8 cellular contexts compared by ENCODE assay signal in the genomic region with DNA sequence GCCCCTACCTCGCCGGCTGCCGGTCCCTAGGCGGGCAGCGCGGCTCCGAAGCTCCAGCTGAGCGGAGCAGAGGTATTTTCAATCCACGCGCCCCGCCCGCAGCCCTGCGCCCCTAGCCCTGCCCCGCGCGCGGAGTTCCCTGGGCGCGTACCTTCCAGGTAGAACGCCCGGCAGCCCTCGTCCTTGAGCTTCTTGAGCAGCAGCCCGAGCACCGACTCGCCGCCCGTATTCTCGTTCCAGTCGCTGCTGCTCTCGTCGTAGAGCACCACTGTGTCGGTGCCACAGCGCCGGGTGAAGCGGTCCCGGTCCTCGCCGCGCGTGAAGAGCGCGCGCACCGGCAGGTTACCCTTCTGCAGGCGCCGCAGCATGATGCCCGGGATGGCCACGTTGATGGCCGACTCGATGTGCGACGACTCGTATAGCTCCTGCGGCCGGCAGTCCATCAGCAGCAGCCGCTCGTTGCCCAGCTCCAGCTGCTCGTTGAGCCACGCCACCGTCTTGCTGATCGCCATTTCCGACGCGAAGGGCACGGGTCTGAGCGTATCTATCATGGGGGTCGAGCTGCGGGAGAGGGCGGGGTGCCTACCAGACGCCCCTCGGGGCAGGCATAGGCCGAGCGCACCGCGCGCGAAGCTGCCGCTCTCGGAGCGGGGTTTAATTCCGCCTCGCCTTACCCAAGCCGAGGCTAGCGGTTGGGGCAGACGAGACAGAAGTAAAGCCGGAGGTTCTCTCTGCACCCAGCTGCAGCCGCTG. TPM values are rescaled to one million over a fixed set of nuclear protein-coding genes. Genes with fewer than 3 reads are reported as not detected.
DNase-seq lines count a peak whose midpoint lies in the region; ATAC-seq and TF ChIP-seq lines count a peak whose summit lies in the region.

No MANE protein-coding gene starts in this region.

- H3K4me3 Mint-ChIP-seq in endothelial cell (ENCODE audit: unreplicated experiment) (peak overlapping the region; percentile 100), naive B cell (peak overlapping the region; percentile 96 to 100 (median 96))

- intact Hi-C loops in transverse colon (cut with DNase I; ENCODE audit: low total_unique reads): loop anchor here (5.0 to 10.0 kb wide), 3 partner anchors 111 to 299 kb away; a partner anchor contains a TSS

- no peaks in the 10 kb centered on the region for H3K36me3 ChIP-seq in transverse colon

- in situ Hi-C loops in transverse colon (cut with MboI; ENCODE audit: low pct_ligation_motif_present in 1 of 4, low pct_unique_long_range_greater_than_20kb in 1 of 4, low sequenced_read_pairs in 3 of 4): loop anchor here in 1 of 4 donors (10.0 kb wide), 1 partner anchor 103 kb away; no protein-coding TSS in a partner anchor

- H3K9me3 Mint-ChIP-seq in endothelial cell (ENCODE audit: unreplicated experiment) (no peaks in the 10 kb centered on the region), naive B cell (no peaks in the 10 kb centered on the region)

- TF ChIP-seq EP300 in transverse colon (IDR thresholded peaks at IDR 0.05; ENCODE audit: low read depth): no peak

- peak overlapping the region; percentile 96 to 98 (median 98) for H3K27ac ChIP-seq in transverse colon

- no peaks in the 10 kb centered on the region for H3K27me3 ChIP-seq in transverse colon

- TF ChIP-seq CTCF in endothelial cell (IDR thresholded peaks at IDR 0.05; ENCODE audit: unreplicated experiment) (no peak), transverse colon (IDR thresholded peaks at IDR 0.05) (no peak)

- H3K4me1 ChIP-seq in transverse colon: peaks cover 8 to 60% (median 21%) of the 10 kb centered on the region in 4 donors

- TF ChIP-seq POLR2A in transverse colon (IDR thresholded peaks at IDR 0.05): no peak

- peak overlapping the region; percentile 99 for H3K27ac Mint-ChIP-seq in endothelial cell (ENCODE audit: unreplicated experiment)
- peak overlapping the region; percentile 91 to 99 (median 98) for H3K27ac Mint-ChIP-seq in naive B cell

- H3K36me3 Mint-ChIP-seq in endothelial cell (ENCODE audit: low read depth, unreplicated experiment) (peaks cover 58% of the 10 kb centered on the region), naive B cell (no peaks in the 10 kb centered on the region)

- 0% methylated on average over 54 of the region's 87 CpGs; no CpG with 5 or more reads in 1 of the 2 donors for WGBS in transverse colon (ENCODE audit: low coverage in 1 of 2), 2 donors

- DNase-seq in AG08396 (ENCODE audit: low spot score) (peak; percentile 45), M059J (ENCODE audit: low read depth) (peak; percentile 46), endothelial cell (ENCODE audit: low spot score) (peak; percentile 36), naive B cell (peak; percentile 66), transverse colon (peak; percentile 47)
- DNase-seq in activated CD8-positive, alpha-beta memory T cell treated with anti-CD3 and anti-CD28 coated beads for 24 hours: peak; percentile 80

- ATAC-seq in GM19395 (IDR thresholded peaks at IDR 0.05; ENCODE audit: unreplicated experiment): peak; percentile 26
- peak; percentile 20 to 28 for ATAC-seq in naive B cell (ENCODE audit: low read depth in 2 of 2)
- no peak for ATAC-seq in HG03565 (IDR thresholded peaks at IDR 0.05; ENCODE audit: unreplicated experiment)

- H3K4me1 Mint-ChIP-seq in endothelial cell (ENCODE audit: unreplicated experiment) (peaks cover 62% of the 10 kb centered on the region), naive B cell (peaks cover 48 to 78% (median 66%) of the 10 kb centered on the region in 3 donors)

- H3K9me3 ChIP-seq in transverse colon: no peaks in the 10 kb centered on the region

- H3K27me3 Mint-ChIP-seq in endothelial cell (ENCODE audit: unreplicated experiment) (peaks cover 60% of the 10 kb centered on the region), naive B cell (no peaks in the 10 kb centered on the region)

- H3K4me3 ChIP-seq in transverse colon: peak overlapping the region; percentile 61 to 71 (median 67)

RNA-seq across cellular contexts. Expression of a gene that starts 0.6 kb away (rescaled TPM):
- 14.6 and 24.0 TPM in 2 replicates for total RNA-seq in M059J (2014; rRNA removed; shearing (Covaris generic))
- total RNA-seq in endothelial cell (ENCODE audit: unreplicated experiment): 232 TPM
- polyA plus RNA-seq in naive B cell (ENCODE audit: low read depth in 6 of 6): 10 to 100 TPM; 23.1 to 63.0 (median 35.7) TPM
- total RNA-seq in transverse colon: 10 to 100 TPM; 22.9 to 83.4 (median 53.2) TPM
